In the genomic region with DNA sequence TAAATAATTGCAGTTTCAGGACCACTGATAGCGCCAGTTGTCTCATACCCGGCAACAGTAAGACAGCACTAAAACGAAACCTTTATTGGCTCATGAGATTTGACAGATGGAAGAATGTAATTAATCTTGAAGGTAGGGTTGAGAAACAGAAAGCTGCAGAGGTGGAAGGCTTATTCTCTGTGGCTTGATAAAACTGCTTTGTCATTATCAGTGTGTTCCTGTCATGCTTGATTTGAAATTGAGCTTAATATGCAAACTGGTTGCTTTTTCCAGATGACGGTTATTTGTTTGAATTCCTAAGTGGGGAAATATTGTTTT, we compare ENCODE assay signal across 8 cellular contexts. TPM values are rescaled to one million over a fixed set of nuclear protein-coding genes. Genes with fewer than 3 reads are reported as not detected.
A peak's percentile ranks its signal among the peaks of the same experiment; 100 is the strongest.
DNase-seq lines count a peak whose midpoint lies in the region; ATAC-seq and TF ChIP-seq lines count a peak whose summit lies in the region.

No MANE protein-coding gene starts in this region.

- peaks cover 38 to 63% (median 56%) of the 10 kb centered on the region in 3 donors for H3K4me1 Mint-ChIP-seq in naive B cell

- H3K4me3 Mint-ChIP-seq in naive B cell, result peak overlapping the region; percentile 94 to 99 (median 97)

- H3K9me3 Mint-ChIP-seq in naive B cell, result no peaks in the 10 kb centered on the region

- peaks cover 55 to 74% (median 58%) of the 10 kb centered on the region in 10 experiments for H3K4me1 ChIP-seq in BLaER1 treated with 17β-estradiol and CSF1 and Interleukin-3, amounts not matched to agents 10 nM and 100 nM

- H3K9ac ChIP-seq in BLaER1 treated with 17β-estradiol and CSF1 and Interleukin-3, amounts not matched to agents 10 nM and 100 nM, result peak overlapping the region in 4 of 11 experiments; percentile 84 to 94 (median 90); a peak in 8 of 22 replicates

- TF ChIP-seq CTCF in HL-60 (IDR thresholded peaks at IDR 0.05; ENCODE audit: insufficient read depth, low read length), result no peak

- H3K36me3 Mint-ChIP-seq in naive B cell, result peaks cover 0 to 8% of the 10 kb centered on the region in 2 donors

- peaks cover 0 to 60% (median 0%) of the 10 kb centered on the region in 11 experiments; a peak in 9 of 22 replicates for H4K20me1 ChIP-seq in BLaER1 treated with 17β-estradiol and CSF1 and Interleukin-3, amounts not matched to agents 10 nM and 100 nM

- DNase-seq in HL-60 (ENCODE audit: low read depth in 1 of 2, low spot score in 1 of 2) (no peak), SW480 (ENCODE audit: low spot score) (peak; percentile 31), epidermal melanocyte (ENCODE audit: insufficient read length, low spot score) (peak; percentile 48), naive B cell (peak; percentile 39), NCI-H510A (lab: John Stamatoyannopoulos, UW) (no peak), middle frontal gyrus (ENCODE audit: extremely low spot score, low spot score) (no peak)
- no peak for DNase-seq in stimulated activated CD8-positive, alpha-beta memory T cell treated with anti-CD3 and anti-CD28 coated beads, Interleukin-4, amount 100 ng/mL, for 48 hours

- peak overlapping the region; percentile 70 to 96 (median 91) for H3K4me2 ChIP-seq in BLaER1 treated with 17β-estradiol and CSF1 and Interleukin-3, amounts not matched to agents 10 nM and 100 nM

- peak overlapping the region in 10 of 11 experiments; percentile 4 to 98 (median 25); a peak in 12 of 22 replicates for H3K27ac ChIP-seq in BLaER1 treated with 17β-estradiol and CSF1 and Interleukin-3, amounts not matched to agents 10 nM and 100 nM
- H3K27ac ChIP-seq in HL-60 (replicated peaks), result no peak overlapping the region; the same call in 1 of the 2 replicates

- peak; percentile 31 to 34 for ATAC-seq in naive B cell (ENCODE audit: low read depth in 2 of 2)

- peaks cover 0 to 22% (median 13%) of the 10 kb centered on the region in 11 experiments; a peak in 17 of 22 replicates for H3K27me3 ChIP-seq in BLaER1 treated with 17β-estradiol and CSF1 and Interleukin-3, amounts not matched to agents 10 nM and 100 nM
- no peaks in the 10 kb centered on the region for H3K27me3 ChIP-seq in HL-60 (ENCODE audit: insufficient read depth, poor library complexity, severe bottlenecking)

- peak overlapping the region; percentile 94 to 98 (median 98) for H3K27ac Mint-ChIP-seq in naive B cell

- peaks cover 0 to 45% (median 0%) of the 10 kb centered on the region in 11 experiments; a peak in 8 of 22 replicates for H3K36me3 ChIP-seq in BLaER1 treated with 17β-estradiol and CSF1 and Interleukin-3, amounts not matched to agents 10 nM and 100 nM

- H3K4me3 ChIP-seq in BLaER1 treated with 17β-estradiol and CSF1 and Interleukin-3, amounts not matched to agents 10 nM and 100 nM, result peak overlapping the region in 7 of 10 experiments; percentile 55 to 99 (median 80); a peak in 14 of 20 replicates
- peak overlapping the region; percentile 65 for H3K4me3 ChIP-seq in HL-60 (replicated peaks; ENCODE audit: insufficient read depth, low read length)

- no peaks in the 10 kb centered on the region for H3K9me3 ChIP-seq in BLaER1 treated with 17β-estradiol and CSF1 and Interleukin-3, amounts not matched to agents 10 nM and 100 nM (replicated peaks in 1 of 11)

- no peaks in the 10 kb centered on the region for H3K27me3 Mint-ChIP-seq in naive B cell

RNA-seq across cellular contexts. Expression of gene ATP6V0A1, which starts 1.3 kb away (rescaled TPM):
- 10 to 100 TPM; 42.5 to 81.0 (median 62.8) TPM for polyA plus RNA-seq in naive B cell (ENCODE audit: low read depth in 6 of 6)

RNA-seq across cellular contexts. Expression of gene CAVIN1, which starts 36.9 kb away (rescaled TPM):
- polyA plus RNA-seq in naive B cell (ENCODE audit: low read depth in 6 of 6), result not detected

Comparison
In these comparisons a context has a peak if more than half of its experiments do, and no peak if none do; other contexts are left out.
1. DNase-seq: peak in SW480 (single experiment), epidermal melanocyte (single experiment) and naive B cell (single experiment); none in HL-60 (0 of 2), stimulated activated CD8-positive, alpha-beta memory T cell treated with anti-CD3 and anti-CD28 coated beads, Interleukin-4, amount 100 ng/mL, for 48 hours (single experiment), NCI-H510A (single experiment) and middle frontal gyrus (single experiment).